9 cellular contexts compared by ENCODE assay signal in the genomic region with DNA sequence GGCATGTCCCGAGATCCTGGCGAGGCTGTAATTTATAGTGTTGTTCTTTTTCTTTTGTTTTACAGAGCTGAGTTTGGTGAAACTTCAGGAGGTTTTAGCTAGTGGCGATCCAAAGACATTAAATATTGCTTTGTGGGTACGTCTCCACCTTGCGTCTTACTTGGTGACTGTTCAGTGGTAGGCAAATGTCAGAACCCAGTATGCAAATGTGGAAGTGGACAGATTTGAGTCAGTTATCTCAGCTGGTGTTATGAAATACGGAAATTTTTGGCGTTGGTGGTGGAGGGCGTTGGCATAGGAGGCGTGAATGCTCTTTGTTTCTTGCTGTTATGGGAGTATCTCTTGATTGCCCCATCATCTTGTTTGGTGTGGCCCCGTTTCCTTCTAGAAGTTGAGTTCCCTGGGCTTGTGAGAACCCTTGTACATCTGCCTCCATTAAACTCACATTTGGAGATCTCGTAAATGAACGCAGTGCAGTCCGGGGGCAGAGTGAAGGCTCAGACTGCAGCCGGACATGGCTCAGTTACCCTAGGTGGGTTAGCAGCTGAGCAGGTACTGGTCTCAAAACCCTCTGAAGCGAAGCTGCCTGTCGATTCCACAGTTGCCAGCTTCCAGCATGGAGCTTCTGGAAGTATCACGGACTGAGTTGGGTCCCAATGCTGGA. TPM values are rescaled to one million over a fixed set of nuclear protein-coding genes. Genes with fewer than 3 reads are reported as not detected.
A peak's percentile ranks its signal among the peaks of the same experiment; 100 is the strongest.
DNase-seq lines count a peak whose midpoint lies in the region; ATAC-seq, FAIRE-seq and TF ChIP-seq lines count a peak whose summit lies in the region.
"Had no signal": no experiment of that assay in that cellular context is flagged by ENCODE, and none has a peak within 500 bp of the region (broad histone marks: within the 10 kb centered on the region; RNA-seq: fewer than 3 reads in every experiment).

No MANE protein-coding gene starts in this region.

- no peak overlapping the region for H3K4me3 ChIP-seq in mucosa of descending colon
- no peak overlapping the region for H3K4me3 ChIP-seq in MG63

- peak; percentile 68 for FAIRE-seq in GM19239 (lab: Jason Lieb, UNC)

- no peaks in the 10 kb centered on the region for H3K9me3 ChIP-seq in mucosa of descending colon
- no peaks in the 10 kb centered on the region for H3K9me3 ChIP-seq in MG63

- DNase-seq in GM19239 (ENCODE audit: insufficient read length, low spot score) (no peak), T-helper 2 cell (peak in 3 of 5 experiments; percentile 40 to 95 (median 58)), mucosa of descending colon (no peak), MG63 (no peak), NCI-H1436 treated with DMSO at 0.1 percent for 48 hours (lab: John Stamatoyannopoulos, UW) (no peak), HPDE6-E6E7 (ENCODE audit: extremely low spot score) (no peak)
- DNase-seq: IMR-90 had no signal

- intact Hi-C loops in mucosa of descending colon (cut with DNase I, micrococcal nuclease), result no loop called here

- ATAC-seq in HG02973 (IDR thresholded peaks at IDR 0.05; ENCODE audit: unreplicated experiment), result peak; percentile 60
- ATAC-seq in mucosa of descending colon, result peak; percentile 81
- no peak for ATAC-seq in GM21447 (IDR thresholded peaks at IDR 0.05; ENCODE audit: unreplicated experiment)

- peaks cover 4% of the 10 kb centered on the region for H3K4me1 ChIP-seq in mucosa of descending colon (ENCODE audit: low read depth)

- H3K36me3 ChIP-seq in mucosa of descending colon (ENCODE audit: low read depth), result no peaks in the 10 kb centered on the region
- no peaks in the 10 kb centered on the region; the same call in 1 of the 2 replicates for H3K36me3 ChIP-seq in MG63

- no peaks in the 10 kb centered on the region for H3K27me3 ChIP-seq in MG63

- no peak for TF ChIP-seq CTCF in mucosa of descending colon (IDR thresholded peaks at IDR 0.05)

RNA-seq across cellular contexts. Expression of a gene that starts 39.9 kb away (rescaled TPM):
- total RNA-seq in mucosa of descending colon, result 10 to 100 TPM; 27.8 to 54.6 (median 44.0) TPM
- total RNA-seq in MG63 (2014; rRNA removed; shearing (Covaris generic); ENCODE audit: low replicate concordance), result 7.7 and 9.2 TPM in 2 replicates

Comparison
In these comparisons a context has a peak if more than half of its experiments do, and no peak if none do; other contexts are left out.
1. DNase-seq: peak in T-helper 2 cell (3 of 5); none in GM19239 (single experiment), mucosa of descending colon (0 of 3), MG63 (single experiment), NCI-H1436 treated with DMSO at 0.1 percent for 48 hours (single experiment) and HPDE6-E6E7 (single experiment).